In genomic region chr7:130269318-130269694, GRCh38 we compare ENCODE assay signal across 2 cellular contexts.
A peak's percentile ranks its signal among the peaks of the same experiment; 100 is the strongest.
TF ChIP-seq lines count a peak whose summit lies in the region.

No MANE protein-coding gene starts in this region.

TF ChIP-seq in IMR-90, 13 proteins besides CTCF, POLR2A, EP300 and RAD21:
- TF ChIP-seq FOS (IDR thresholded peaks at IDR 0.05; ENCODE audit: low read depth, low read length) (no peak), MAFK (IDR thresholded peaks at IDR 0.05; ENCODE audit: low read depth, low read length) (peak; percentile 87)

TF ChIP-seq in K562, 482 proteins besides CTCF, POLR2A, EP300 and RAD21:
- no peak for TF ChIP-seq USF2 (CRISPR knock-in tag; IDR thresholded peaks at IDR 0.05)
- TF ChIP-seq ZBTB12 (CRISPR knock-in tag; IDR thresholded peaks at IDR 0.05) = no peak
- TF ChIP-seq MAFK (IDR thresholded peaks at IDR 0.05; ENCODE audit: low read length) = peak; percentile 81
- TF ChIP-seq STAT5B (CRISPR knock-in tag; IDR thresholded peaks at IDR 0.05) = no peak
- TF ChIP-seq ZHX1 (conservative IDR thresholded peaks at IDR 0.05; ENCODE audit: low read length) = no peak
- TF ChIP-seq MIER1 (IDR thresholded peaks at IDR 0.05; ENCODE audit: low read depth) = no peak
- no peak for TF ChIP-seq ZFP1 (CRISPR knock-in tag; IDR thresholded peaks at IDR 0.05)
- no peak for TF ChIP-seq RB1 (IDR thresholded peaks at IDR 0.05; ENCODE audit: low read depth)
- peak; percentile 85 for TF ChIP-seq MAFF (IDR thresholded peaks at IDR 0.05; ENCODE audit: low read length)
- TF ChIP-seq MGA (IDR thresholded peaks at IDR 0.05) = no peak
- TF ChIP-seq KAT7 (CRISPR knock-in tag; IDR thresholded peaks at IDR 0.05; ENCODE audit: borderline replicate concordance) = no peak
- peak; percentile 91 for TF ChIP-seq ZNF316 (IDR thresholded peaks at IDR 0.05)
- peak; percentile 83 for TF ChIP-seq C11orf30 (IDR thresholded peaks at IDR 0.05; ENCODE audit: low read depth)
- TF ChIP-seq MAFG (tag; conservative IDR thresholded peaks at IDR 0.05) = peak; percentile 77
TF ChIP-seq in K562: peak in this region for 5.
